ENCODE assay signal across 8 cellular contexts in genomic region chr2:223601932-223602676, GRCh38. TPM values are rescaled to one million over a fixed set of nuclear protein-coding genes. Genes with fewer than 3 reads are reported as not detected.
DNase-seq lines count a peak whose midpoint lies in the region; ATAC-seq and TF ChIP-seq lines count a peak whose summit lies in the region.

A gene with protein sequence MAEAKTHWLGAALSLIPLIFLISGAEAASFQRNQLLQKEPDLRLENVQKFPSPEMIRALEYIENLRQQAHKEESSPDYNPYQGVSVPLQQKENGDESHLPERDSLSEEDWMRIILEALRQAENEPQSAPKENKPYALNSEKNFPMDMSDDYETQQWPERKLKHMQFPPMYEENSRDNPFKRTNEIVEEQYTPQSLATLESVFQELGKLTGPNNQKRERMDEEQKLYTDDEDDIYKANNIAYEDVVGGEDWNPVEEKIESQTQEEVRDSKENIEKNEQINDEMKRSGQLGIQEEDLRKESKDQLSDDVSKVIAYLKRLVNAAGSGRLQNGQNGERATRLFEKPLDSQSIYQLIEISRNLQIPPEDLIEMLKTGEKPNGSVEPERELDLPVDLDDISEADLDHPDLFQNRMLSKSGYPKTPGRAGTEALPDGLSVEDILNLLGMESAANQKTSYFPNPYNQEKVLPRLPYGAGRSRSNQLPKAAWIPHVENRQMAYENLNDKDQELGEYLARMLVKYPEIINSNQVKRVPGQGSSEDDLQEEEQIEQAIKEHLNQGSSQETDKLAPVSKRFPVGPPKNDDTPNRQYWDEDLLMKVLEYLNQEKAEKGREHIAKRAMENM (minus strand): TSS chr2:223602361. CDS start chr2:223599282, 3,079 bp downstream.

- H3K36me3 ChIP-seq in kidney epithelial cell (ENCODE audit: control insufficient read depth, insufficient read depth, low read length) (no peaks in the 10 kb centered on the region), esophagus squamous epithelium (no peaks in the 10 kb centered on the region)

- peaks cover 0 to 7% (median 0%) of the 10 kb centered on the region in 3 donors for H3K4me1 ChIP-seq in esophagus squamous epithelium

- H3K27me3 ChIP-seq in kidney epithelial cell (ENCODE audit: control insufficient read depth, insufficient read depth, low read length) (no peaks in the 10 kb centered on the region), esophagus squamous epithelium (no peaks in the 10 kb centered on the region)

- H3K4me3 ChIP-seq in cardiac fibroblast (replicated peaks in 1 of 2; ENCODE audit: low read depth in 2 of 2, low read length in 2 of 2) (no peak within 1 kb of the TSS), kidney epithelial cell (ENCODE audit: low read depth, low read length) (no peak within 1 kb of the TSS), esophagus squamous epithelium (no peak within 1 kb of the TSS)

- intact Hi-C loops in esophagus squamous epithelium (cut with DNase I) = no loop called here

- TF ChIP-seq POLR2A in esophagus squamous epithelium (IDR thresholded peaks at IDR 0.05) = no peak

- no peak within 1 kb of the TSS for H3K27ac ChIP-seq in esophagus squamous epithelium

- peak; percentile 96 for ATAC-seq in GM21723 (IDR thresholded peaks at IDR 0.05; ENCODE audit: unreplicated experiment)

- 9 to 11% methylated on average over 9 to 17 of the region's 17 CpGs for WGBS in esophagus squamous epithelium, 2 donors

- peak; percentile 37 for TF ChIP-seq CTCF in cardiac fibroblast (IDR thresholded peaks at IDR 0.05; ENCODE audit: low read depth, low read length)
- TF ChIP-seq CTCF in kidney epithelial cell (IDR thresholded peaks at IDR 0.05; ENCODE audit: insufficient read depth, low read length, poor library complexity, severe bottlenecking) = peak; percentile 28
- TF ChIP-seq CTCF in esophagus squamous epithelium (IDR thresholded peaks at IDR 0.05) = peak in 3 of 6 experiments; percentile 5 to 40 (median 15)

- H3K9me3 ChIP-seq in esophagus squamous epithelium = no peaks in the 10 kb centered on the region

- peak; percentile 88 for DNase-seq in Daoy (ENCODE audit: low read depth)
- peak; percentile 85 for DNase-seq in M059J (ENCODE audit: low read depth)
- peak; percentile 48 for DNase-seq in RPMI8226
- peak; percentile 93 to 94 for DNase-seq in cardiac fibroblast (ENCODE audit: low read depth in 2 of 2)
- peak; percentile 60 for DNase-seq in kidney epithelial cell (ENCODE audit: low read depth)
- peak; percentile 6 to 10 for DNase-seq in stimulated activated CD4-positive, alpha-beta T cell treated with anti-CD3 and anti-CD28 coated beads, Interleukin-15, amount 100 ng/mL, for 48 hours (ENCODE audit: low read depth in 2 of 2)
- no peak for DNase-seq in esophagus squamous epithelium (lab: John Stamatoyannopoulos, UW)

RNA-seq across cellular contexts. Expression of the gene that starts here (rescaled TPM):
- total RNA-seq in Daoy (2014; rRNA removed; shearing (Covaris generic)) = 0.95 and 3.0 TPM in 2 replicates
- 14.0 and 18.0 TPM in 2 replicates for total RNA-seq in M059J (2014; rRNA removed; shearing (Covaris generic))
- total RNA-seq in kidney epithelial cell = 0.08 TPM in 1 of 2 replicates, not detected in the other
- under 1 TPM in 2 of 4 donors, not detected in 2; 0.13 to 0.18 TPM for total RNA-seq in esophagus squamous epithelium

Comparison
In these comparisons a context has a peak if more than half of its experiments do, and no peak if none do; other contexts are left out.
1. Peak in DNase-seq in kidney epithelial cell; RNA of the gene not detected or under 1 TPM.